Comparison of ENCODE assay signal across 8 cellular contexts in genomic region chr15:50051811-50052419, GRCh38.
A peak's percentile ranks its signal among the peaks of the same experiment; 100 is the strongest.
DNase-seq lines count a peak whose midpoint lies in the region; TF ChIP-seq lines count a peak whose summit lies in the region.

No MANE protein-coding gene starts in this region.

- no peaks in the 10 kb centered on the region for H3K36me3 ChIP-seq in Peyer's patch
- H3K36me3 ChIP-seq in uterus, result no peaks in the 10 kb centered on the region

- H3K4me3 ChIP-seq in Peyer's patch (no peak overlapping the region), uterus (no peak overlapping the region)

- H3K27me3 ChIP-seq in Peyer's patch (no peaks in the 10 kb centered on the region), uterus (no peaks in the 10 kb centered on the region)

- TF ChIP-seq CTCF in Peyer's patch (IDR thresholded peaks at IDR 0.05), result peak in 5 of 6 experiments; percentile 27 to 49 (median 42)
- peak; percentile 63 to 75 (median 66) for TF ChIP-seq CTCF in uterus (IDR thresholded peaks at IDR 0.05)

- H3K27ac ChIP-seq in Peyer's patch, result no peak overlapping the region
- peak overlapping the region; percentile 41 to 56 for H3K27ac ChIP-seq in uterus

- H3K9me3 ChIP-seq in Peyer's patch (no peaks in the 10 kb centered on the region), uterus (no peaks in the 10 kb centered on the region)

- H3K4me1 ChIP-seq in Peyer's patch (no peaks in the 10 kb centered on the region), uterus (no peaks in the 10 kb centered on the region)

- intact Hi-C loops in uterus (cut with DNase I; ENCODE audit: low total_unique reads), result no loop called here

- peak; percentile 88 for DNase-seq in DMS53 (lab: John Stamatoyannopoulos, UW)
- DNase-seq in HK-2 (ENCODE audit: unreplicated experiment), result peak; percentile 13
- DNase-seq in Peyer's patch, result peak in 1 of 3 donors; percentile 61
- peak; percentile 48 for DNase-seq in ecto neural progenitor cell (ENCODE audit: low spot score)
- DNase-seq in medulla oblongata (ENCODE audit: extremely low spot score), result peak; percentile 92
- peak; percentile 60 to 74 for DNase-seq in uterus
- DNase-seq in T-helper 9 cell, result no peak
- no peak for DNase-seq in OCI-M2 (lab: John Stamatoyannopoulos, UW; ENCODE audit: unreplicated experiment)

- TF ChIP-seq POLR2A in Peyer's patch (IDR thresholded peaks at IDR 0.05), result no peak
- no peak for TF ChIP-seq POLR2A in uterus (IDR thresholded peaks at IDR 0.05)

Comparison
In these comparisons a context has a peak if more than half of its experiments do, and no peak if none do; other contexts are left out.
1. DNase-seq: peak in DMS53 (single experiment), HK-2 (single experiment), ecto neural progenitor cell (single experiment), medulla oblongata (single experiment) and uterus (2 of 2); none in T-helper 9 cell (single experiment) and OCI-M2 (single experiment).
2. H3K27ac ChIP-seq: peak in uterus (2 of 2); none in Peyer's patch (0 of 4).